ENCODE assay signal across 8 cellular contexts in genomic region chr19:1855040-1855827, GRCh38. TPM values are rescaled to one million over a fixed set of nuclear protein-coding genes. Genes with fewer than 3 reads are reported as not detected.
DNase-seq lines count a peak whose midpoint lies in the region; ATAC-seq, FAIRE-seq and TF ChIP-seq lines count a peak whose summit lies in the region.

No MANE protein-coding gene starts in this region.

- in situ Hi-C loops in GM12878 (cut with MboI), result loop anchor here (25.0 kb wide), 1 partner anchor 1507 kb away; the partner anchor contains the start of gene NFIC

- TF ChIP-seq POLR2A in GM12878 (IDR thresholded peaks at IDR 0.05; ENCODE audit: low read depth, low read length), result peak; percentile 76

- H3K79me2 ChIP-seq in KMS-11 (ENCODE audit: insufficient read depth, low read depth) (peaks cover 42% of the 10 kb centered on the region), GM12878 (ENCODE audit: control insufficient read depth, insufficient read depth, low read length) (peaks cover 65% of the 10 kb centered on the region)

- no peaks in the 10 kb centered on the region for H3K36me3 ChIP-seq in KMS-11 (ENCODE audit: insufficient read depth)
- peaks cover 0 to 3% of the 10 kb centered on the region in 2 experiments; a peak in 2 of 4 replicates for H3K36me3 ChIP-seq in GM12878 (ENCODE audit: control insufficient read depth in 2 of 2, insufficient read depth in 2 of 2, low read length in 1 of 2)
- peaks cover 3% of the 10 kb centered on the region for H3K36me3 ChIP-seq in iPS-15b (ENCODE audit: control insufficient read depth, insufficient read depth, low read length)

- TF ChIP-seq CTCF in C4-2B (conservative IDR thresholded peaks at IDR 0.05), result no peak
- no peak for TF ChIP-seq CTCF in KMS-11 (conservative IDR thresholded peaks at IDR 0.05; ENCODE audit: low read depth, low read length)
- TF ChIP-seq CTCF in GM12878 (IDR thresholded peaks at IDR 0.05 in 2 of 3, conservative IDR thresholded peaks at IDR 0.05 in 1 of 3; ENCODE audit: control insufficient read depth in 2 of 3, extremely low read depth in 1 of 3, insufficient read depth in 1 of 3, low read depth in 3 of 3, low read length in 3 of 3), result no peak

- H3K9me3 ChIP-seq in GM12878 (replicated peaks; ENCODE audit: control insufficient read depth, insufficient read depth, low read length) (no peaks in the 10 kb centered on the region), iPS-15b (ENCODE audit: control insufficient read depth, insufficient read depth, low read length) (no peaks in the 10 kb centered on the region)

- H3K4me1 ChIP-seq in KMS-11 (ENCODE audit: low read depth, poor library complexity, severe bottlenecking) (peaks cover 38% of the 10 kb centered on the region), GM12878 (ENCODE audit: control insufficient read depth, insufficient read depth, low read length) (peaks cover 21% of the 10 kb centered on the region), iPS-15b (ENCODE audit: control insufficient read depth, insufficient read depth, low read length) (peaks cover 7% of the 10 kb centered on the region)

- H3K4me3 ChIP-seq in KMS-11 (IDR thresholded peaks at IDR 0.05; ENCODE audit: insufficient read depth, low read depth, low read length), result no peak overlapping the region
- peak overlapping the region; percentile 82 for H3K4me3 ChIP-seq in GM12878
- peak overlapping the region; percentile 45 for H3K4me3 ChIP-seq in iPS-15b (ENCODE audit: low read depth, low read length)
- peak overlapping the region; percentile 34 to 57 (median 38) for H3K4me3 ChIP-seq in skin epidermis

- DNase-seq in T-helper 2 cell, result peak; percentile 55 to 96 (median 72)
- DNase-seq in GM12878 (ENCODE audit: low read depth, low spot score), result peak; percentile 59
- DNase-seq in NCI-H146 (lab: John Stamatoyannopoulos, UW), result no peak

- H3K27ac ChIP-seq in C4-2B, result peak overlapping the region; percentile 51
- H3K27ac ChIP-seq in KMS-11, result no peak overlapping the region; the same call in 1 of the 2 replicates
- peak overlapping the region; percentile 87 for H3K27ac ChIP-seq in GM12878 (ENCODE audit: control insufficient read depth, insufficient read depth)
- peak overlapping the region; percentile 27 to 99 (median 89) for H3K27ac ChIP-seq in skin epidermis

- POLR2A ChIA-PET in GM12878 (lab: Charles Lee), result interaction anchor here (0.6 to 1.6 kb wide), 6 partner anchors 21 to 264 kb away, joined by 3 to 6 read pairs (median 3); no protein-coding TSS in a partner anchor

- H3K4me2 ChIP-seq in KMS-11 (peak overlapping the region; percentile 77), GM12878 (ENCODE audit: control insufficient read depth, insufficient read depth) (peak overlapping the region; percentile 96)

- FAIRE-seq in GM12878 (lab: Jason Lieb, UNC), result peak; percentile 98

- RAD21 ChIA-PET in GM12878 (lab: Charles Lee; ENCODE audit: unreplicated experiment), result interaction anchor here (0.6 to 1.6 kb wide), 6 partner anchors 10 to 539 kb away, joined by 3 to 6 read pairs (median 3); no protein-coding TSS in a partner anchor

- H3K9ac ChIP-seq in KMS-11 (no peak overlapping the region), GM12878 (ENCODE audit: control insufficient read depth, insufficient read depth, low read length) (peak overlapping the region; percentile 80), iPS-15b (ENCODE audit: low read depth, low read length) (no peak overlapping the region)

- H2AFZ ChIP-seq in KMS-11 (ENCODE audit: low read depth) (no peak overlapping the region), GM12878 (ENCODE audit: control insufficient read depth, low read depth, low read length) (no peak overlapping the region; the same call in 1 of the 2 replicates)

- no TSS peak for BruUV-seq in GM12878 (replicated peaks; lab: Mats Ljungman, UMichigan)

- CTCF ChIA-PET in GM12878 (lab: Yijun Ruan, JAX), result interaction anchor here (0.7 to 0.8 kb wide), 2 partner anchors 9 to 42 kb away, joined by 3 to 4 read pairs; no protein-coding TSS in a partner anchor

- intact Hi-C loops in GM12878 (cut with micrococcal nuclease; ENCODE audit: unreplicated experiment), result no loop called here

- H3K27me3 ChIP-seq in KMS-11 (ENCODE audit: insufficient read depth, low read depth), result no peaks in the 10 kb centered on the region
- H3K27me3 ChIP-seq in GM12878 (replicated peaks in 1 of 2; ENCODE audit: control insufficient read depth in 2 of 2, insufficient read depth in 2 of 2, low read length in 1 of 2), result no peaks in the 10 kb centered on the region
- H3K27me3 ChIP-seq in iPS-15b (ENCODE audit: control insufficient read depth, insufficient read depth, low read length), result no peaks in the 10 kb centered on the region

- ATAC-seq in GM19438 (IDR thresholded peaks at IDR 0.05; ENCODE audit: low read depth, unreplicated experiment) (peak; percentile 41), GM12878 (peak; percentile 84)

- 15% methylated on average over 27 of the region's 33 CpGs for whole genome bisulfite sequencing in GM12878 (ENCODE audit: insufficient coverage, insufficient replicate concordance, low lambda C conversion rate, missing lambda C conversion rate)

- H4K20me1 ChIP-seq in KMS-11 (ENCODE audit: insufficient read depth), result no peaks in the 10 kb centered on the region
- peaks cover 3% of the 10 kb centered on the region; the same call in 1 of the 2 replicates for H4K20me1 ChIP-seq in GM12878 (ENCODE audit: control insufficient read depth, insufficient read depth)

- no peak for TF ChIP-seq EP300 in GM12878 (IDR thresholded peaks at IDR 0.05; ENCODE audit: borderline replicate concordance in 1 of 2, control insufficient read depth in 1 of 2, low read depth in 2 of 2, low read length in 2 of 2)

- SMC1A ChIA-PET in GM12878 (lab: Charles Lee; ENCODE audit: uncharacterized antibody, unreplicated experiment), result no interaction called here

- TF ChIP-seq RAD21 in GM12878 (IDR thresholded peaks at IDR 0.05; ENCODE audit: insufficient read depth, low read depth, low read length), result no peak

RNA-seq across cellular contexts. Expression of gene REXO1, which starts 7.0 kb away (rescaled TPM):
- total RNA-seq in GM12878 (2013; cell fraction: nucleolus; rRNA removed), result 47.1 and 50.6 TPM in 2 replicates
- total RNA-seq in GM12878 (2014; rRNA removed), result 5.2 and 11.7 TPM in 2 replicates
- total RNA-seq in GM12878 (2014; rRNA removed; fragmentation: Illumina TruSeq; extraction: Trizol), result 6.4 and 8.5 TPM in 2 replicates
- total RNA-seq in GM12878 (2021), result 38.1 and 45.2 TPM in 2 replicates
- 8.9 TPM for polyA plus RNA-seq in GM12878 (2011; ENCODE audit: low read depth)
- polyA plus RNA-seq in GM12878 (2011; rRNA removed), result 2.7 and 9.5 TPM in 2 replicates
- polyA plus RNA-seq in GM12878 (2011; cell fraction: cytosol; rRNA removed), result 16.1 and 17.2 TPM in 2 replicates
- polyA plus RNA-seq in GM12878 (2011; cell fraction: nucleus; rRNA removed), result 52.3 and 81.1 TPM in 2 replicates
- 23.8 and 34.3 TPM in 2 replicates for polyA plus RNA-seq in GM12878 (2012)
- polyA plus RNA-seq in GM12878 (2014; fragmentation: Illumina TruSeq; extraction: Trizol), result 4.0 and 8.2 TPM in 2 replicates
- polyA plus RNA-seq in GM12878 (2014; fragmentation: Nextera tagmentation; extraction: Ambion mirVana), result under 1 TPM; 0.03 to 0.64 TPM
- 31.3 and 38.2 TPM in 2 replicates for polyA plus RNA-seq in GM12878 (2014; rRNA removed)
- polyA plus RNA-seq in GM12878 (2016; fragmentation: Nextera tagmentation; extraction: Ambion mirVana), result 1 to 10 TPM; 3.7 to 8.4 TPM
- polyA minus RNA-seq in GM12878 (2011; rRNA and poly(A)+ RNA removed), result 9.6 and 10.0 TPM in 2 replicates
- polyA minus RNA-seq in GM12878 (2011; cell fraction: cytosol; rRNA and poly(A)+ RNA removed), result 10.0 and 14.4 TPM in 2 replicates
- 7.4 and 15.0 TPM in 2 replicates for polyA minus RNA-seq in GM12878 (2011; cell fraction: nucleus; rRNA and poly(A)+ RNA removed)

RNA-seq across cellular contexts. Expression of gene KLF16, which starts 8.1 kb away (rescaled TPM):
- 4.1 and 5.1 TPM in 2 replicates for total RNA-seq in GM12878 (2013; cell fraction: nucleolus; rRNA removed)
- total RNA-seq in GM12878 (2014; rRNA removed) (5.4 and 6.2 TPM in 2 replicates), GM12878 (2014; rRNA removed; fragmentation: Illumina TruSeq; extraction: Trizol) (2.2 and 2.6 TPM in 2 replicates), GM12878 (2021) (37.6 and 41.2 TPM in 2 replicates)
- polyA plus RNA-seq in GM12878 (2011; ENCODE audit: low read depth), result 2.1 TPM
- polyA plus RNA-seq in GM12878 (2011; rRNA removed) (0.89 and 1.6 TPM in 2 replicates), GM12878 (2014; fragmentation: Illumina TruSeq; extraction: Trizol) (0.57 and 2.6 TPM in 2 replicates), GM12878 (2014; fragmentation: Nextera tagmentation; extraction: Ambion mirVana) (under 1 TPM; 0.03 to 0.24 TPM), GM12878 (2014; rRNA removed) (13.4 and 13.7 TPM in 2 replicates), GM12878 (2016; fragmentation: Nextera tagmentation; extraction: Ambion mirVana) (1 to 10 TPM; 2.1 to 2.5 TPM)
- 4.1 and 7.5 TPM in 2 replicates for polyA plus RNA-seq in GM12878 (2011; cell fraction: cytosol; rRNA removed)
- polyA plus RNA-seq in GM12878 (2011; cell fraction: nucleus; rRNA removed), result 11.3 and 26.9 TPM in 2 replicates
- polyA plus RNA-seq in GM12878 (2012), result 9.1 and 13.8 TPM in 2 replicates
- polyA minus RNA-seq in GM12878 (2011; rRNA and poly(A)+ RNA removed), result 0.59 and 1.9 TPM in 2 replicates
- 4.9 and 7.4 TPM in 2 replicates for polyA minus RNA-seq in GM12878 (2011; cell fraction: cytosol; rRNA and poly(A)+ RNA removed)
- polyA minus RNA-seq in GM12878 (2011; cell fraction: nucleus; rRNA and poly(A)+ RNA removed), result 1.5 and 6.3 TPM in 2 replicates

RNA-seq across cellular contexts. Expression of gene ABHD17A, which starts 30.1 kb away (rescaled TPM):
- 25.8 and 29.5 TPM in 2 replicates for total RNA-seq in GM12878 (2013; cell fraction: nucleolus; rRNA removed)
- 109 and 126 TPM in 2 replicates for total RNA-seq in GM12878 (2014; rRNA removed)
- 5.6 and 7.0 TPM in 2 replicates for total RNA-seq in GM12878 (2014; rRNA removed; fragmentation: Illumina TruSeq; extraction: Trizol)
- 72.6 and 77.6 TPM in 2 replicates for total RNA-seq in GM12878 (2021)
- polyA plus RNA-seq in GM12878 (2011; ENCODE audit: low read depth), result 8.6 TPM
- 7.7 and 25.3 TPM in 2 replicates for polyA plus RNA-seq in GM12878 (2011; rRNA removed)
- polyA plus RNA-seq in GM12878 (2011; cell fraction: cytosol; rRNA removed), result 45.6 and 92.1 TPM in 2 replicates
- polyA plus RNA-seq in GM12878 (2011; cell fraction: nucleus; rRNA removed), result 158 and 188 TPM in 2 replicates
- polyA plus RNA-seq in GM12878 (2012), result 36.2 and 44.0 TPM in 2 replicates
- 0.87 and 2.5 TPM in 2 replicates for polyA plus RNA-seq in GM12878 (2014; fragmentation: Illumina TruSeq; extraction: Trizol)
- polyA plus RNA-seq in GM12878 (2014; fragmentation: Nextera tagmentation; extraction: Ambion mirVana), result under 1 TPM in 1 of 2 experiments, not detected in 1; 0.13 TPM
- polyA plus RNA-seq in GM12878 (2014; rRNA removed), result 84.5 and 105 TPM in 2 replicates
- polyA plus RNA-seq in GM12878 (2016; fragmentation: Nextera tagmentation; extraction: Ambion mirVana), result 10 to 100 TPM; 28.8 to 45.7 TPM
- 22.4 and 32.0 TPM in 2 replicates for polyA minus RNA-seq in GM12878 (2011; rRNA and poly(A)+ RNA removed)
- polyA minus RNA-seq in GM12878 (2011; cell fraction: cytosol; rRNA and poly(A)+ RNA removed), result 21.4 and 26.9 TPM in 2 replicates
- polyA minus RNA-seq in GM12878 (2011; cell fraction: nucleus; rRNA and poly(A)+ RNA removed), result 13.5 and 18.1 TPM in 2 replicates

RNA-seq across cellular contexts. Expression of gene ATP8B3, which starts 43.2 kb away (rescaled TPM):
- total RNA-seq in GM12878 (2013; cell fraction: nucleolus; rRNA removed), result 3.1 and 4.2 TPM in 2 replicates
- total RNA-seq in GM12878 (2014; rRNA removed) (0.38 and 0.51 TPM in 2 replicates), GM12878 (2014; rRNA removed; fragmentation: Illumina TruSeq; extraction: Trizol) (0.36 and 0.74 TPM in 2 replicates), GM12878 (2021) (1.0 and 1.7 TPM in 2 replicates)
- 1.3 TPM for polyA plus RNA-seq in GM12878 (2011; ENCODE audit: low read depth)
- polyA plus RNA-seq in GM12878 (2011; rRNA removed) (0.86 and 1.6 TPM in 2 replicates), GM12878 (2014; fragmentation: Illumina TruSeq; extraction: Trizol) (0.43 and 0.48 TPM in 2 replicates), GM12878 (2014; fragmentation: Nextera tagmentation; extraction: Ambion mirVana) (under 1 TPM; 0.13 to 0.34 TPM), GM12878 (2014; rRNA removed) (0.76 and 1.3 TPM in 2 replicates), GM12878 (2016; fragmentation: Nextera tagmentation; extraction: Ambion mirVana) (1 to 10 TPM in 1 of 2 experiments, under 1 TPM in 1; 0.54 to 1.0 TPM)
- 2.6 TPM in 2 replicates for polyA plus RNA-seq in GM12878 (2011; cell fraction: cytosol; rRNA removed)
- polyA plus RNA-seq in GM12878 (2011; cell fraction: nucleus; rRNA removed), result 6.1 and 6.5 TPM in 2 replicates
- 1.8 and 2.5 TPM in 2 replicates for polyA plus RNA-seq in GM12878 (2012)
- polyA minus RNA-seq in GM12878 (2011; rRNA and poly(A)+ RNA removed), result 1.9 and 2.3 TPM in 2 replicates
- polyA minus RNA-seq in GM12878 (2011; cell fraction: cytosol; rRNA and poly(A)+ RNA removed), result 0.73 and 2.3 TPM in 2 replicates
- 0.73 and 1.1 TPM in 2 replicates for polyA minus RNA-seq in GM12878 (2011; cell fraction: nucleus; rRNA and poly(A)+ RNA removed)

RNA-seq across cellular contexts. Expression of gene ADAT3, which starts 50.0 kb away (rescaled TPM):
- total RNA-seq in GM12878 (2013; cell fraction: nucleolus; rRNA removed), result 26.1 and 30.8 TPM in 2 replicates
- total RNA-seq in GM12878 (2014; rRNA removed), result 3.8 and 5.6 TPM in 2 replicates
- 0.27 TPM in 1 of 2 replicates, not detected in the other for total RNA-seq in GM12878 (2014; rRNA removed; fragmentation: Illumina TruSeq; extraction: Trizol)
- total RNA-seq in GM12878 (2021), result 11.6 and 11.8 TPM in 2 replicates
- polyA plus RNA-seq in GM12878 (2011; ENCODE audit: low read depth), result 0.54 TPM
- polyA plus RNA-seq in GM12878 (2011; rRNA removed), result 0.13 and 0.46 TPM in 2 replicates
- polyA plus RNA-seq in GM12878 (2011; cell fraction: cytosol; rRNA removed), result 1.1 and 2.1 TPM in 2 replicates
- polyA plus RNA-seq in GM12878 (2011; cell fraction: nucleus; rRNA removed), result 5.4 and 12.3 TPM in 2 replicates
- polyA plus RNA-seq in GM12878 (2012), result 3.0 and 3.7 TPM in 2 replicates
- polyA plus RNA-seq in GM12878 (2014; fragmentation: Illumina TruSeq; extraction: Trizol), result not detected in 2 replicates
- polyA plus RNA-seq in GM12878 (2014; fragmentation: Nextera tagmentation; extraction: Ambion mirVana), result not detected
- polyA plus RNA-seq in GM12878 (2014; rRNA removed), result 11.0 and 13.2 TPM in 2 replicates
- 1 to 10 TPM; 7.7 to 8.9 TPM for polyA plus RNA-seq in GM12878 (2016; fragmentation: Nextera tagmentation; extraction: Ambion mirVana)
- polyA minus RNA-seq in GM12878 (2011; rRNA and poly(A)+ RNA removed), result 0.62 TPM in 1 of 2 replicates, not detected in the other
- polyA minus RNA-seq in GM12878 (2011; cell fraction: cytosol; rRNA and poly(A)+ RNA removed), result 1.1 and 1.5 TPM in 2 replicates
- polyA minus RNA-seq in GM12878 (2011; cell fraction: nucleus; rRNA and poly(A)+ RNA removed), result 1.9 and 4.9 TPM in 2 replicates
